In the genomic region with DNA sequence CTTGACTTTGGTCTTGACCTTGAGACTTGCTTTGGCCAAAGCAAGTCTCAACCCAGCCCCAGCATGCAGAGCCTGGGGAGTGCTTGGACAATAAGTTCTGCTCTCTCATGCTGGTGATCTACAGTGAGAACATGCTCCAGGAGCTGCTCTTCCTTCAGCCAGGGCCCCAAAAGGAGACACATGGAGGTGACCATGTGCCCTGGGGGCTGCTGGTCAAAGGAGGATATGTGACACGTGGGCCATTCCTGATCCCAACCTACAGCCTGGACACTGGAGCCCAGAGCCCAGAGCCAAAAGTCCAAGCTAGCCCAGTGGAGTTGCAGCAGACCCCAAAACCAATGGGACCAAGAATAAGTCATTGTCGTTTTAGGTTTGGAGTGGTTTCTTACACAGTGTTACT, we compare ENCODE assay signal across 21 cellular contexts.
"Had no signal": no experiment of that assay in that cellular context is flagged by ENCODE, and none has a peak within 500 bp of the region (broad histone marks: within the 10 kb centered on the region; RNA-seq: fewer than 3 reads in every experiment).

No MANE protein-coding gene starts in this region.

- DNase-seq: cortex of kidney; effector CD4-positive, alpha-beta T cell; kidney; mucosa of descending colon; naive B cell; nucleus accumbens; psoas muscle; small intestine; stimulated activated CD4-positive, alpha-beta T cell treated with anti-CD3 and anti-CD28 coated beads, Interleukin-15, amount 100 ng/mL, for 24 hours; stimulated activated CD4-positive, alpha-beta T cell treated with anti-CD3 and anti-CD28 coated beads, Interleukin-2, amount 100 ng/mL, for 48 hours; stimulated activated naive CD4-positive, alpha-beta T cell; stimulated activated naive CD8-positive, alpha-beta T cell treated with anti-CD3 and anti-CD28 coated beads, Interleukin-15, amount 100 ng/mL, for 72 hours; transverse colon; upper lobe of right lung had no signal

- H3K36me3 ChIP-seq: ovary, suprapubic skin, transverse colon, upper lobe of right lung, vagina had no signal

- H3K27ac ChIP-seq: psoas muscle, suprapubic skin, transverse colon, upper lobe of right lung, vagina had no signal

- H3K4me3 Mint-ChIP-seq: memory B cell; mesothelial cell of epicardium; naive B cell; natural killer cell treated with Interleukin-12 subunit alpha and Interleukin-12 subunit beta and Interleukin-15 and Interleukin-18, amount 100 ng/mL, for 72 hours; stimulated activated naive CD8-positive, alpha-beta T cell treated with anti-CD3 and anti-CD28 coated beads, Interleukin-15, amount 100 ng/mL, for 72 hours had no signal

- H3K36me3 Mint-ChIP-seq: memory B cell; mesothelial cell of epicardium; naive B cell; natural killer cell treated with Interleukin-12 subunit alpha and Interleukin-12 subunit beta and Interleukin-15 and Interleukin-18, amount 100 ng/mL, for 72 hours had no signal

- H3K27ac Mint-ChIP-seq: memory B cell; mesothelial cell of epicardium; natural killer cell treated with Interleukin-12 subunit alpha and Interleukin-12 subunit beta and Interleukin-15 and Interleukin-18, amount 100 ng/mL, for 72 hours had no signal

- H3K4me3 ChIP-seq: lung, mucosa of descending colon, ovary, psoas muscle, suprapubic skin, transverse colon, upper lobe of right lung, vagina had no signal

- H3K9me3 Mint-ChIP-seq: memory B cell; mesothelial cell of epicardium; naive B cell; natural killer cell treated with Interleukin-12 subunit alpha and Interleukin-12 subunit beta and Interleukin-15 and Interleukin-18, amount 100 ng/mL, for 72 hours had no signal

- H3K4me1 ChIP-seq: psoas muscle, suprapubic skin, transverse colon, upper lobe of right lung, vagina had no signal

- H3K9me3 ChIP-seq: mucosa of descending colon, ovary, psoas muscle, suprapubic skin, transverse colon, upper lobe of right lung, vagina had no signal

- H3K27me3 ChIP-seq: ovary, transverse colon, upper lobe of right lung, vagina had no signal
